Comparison of ENCODE assay signal across 11 cellular contexts in the genomic region with DNA sequence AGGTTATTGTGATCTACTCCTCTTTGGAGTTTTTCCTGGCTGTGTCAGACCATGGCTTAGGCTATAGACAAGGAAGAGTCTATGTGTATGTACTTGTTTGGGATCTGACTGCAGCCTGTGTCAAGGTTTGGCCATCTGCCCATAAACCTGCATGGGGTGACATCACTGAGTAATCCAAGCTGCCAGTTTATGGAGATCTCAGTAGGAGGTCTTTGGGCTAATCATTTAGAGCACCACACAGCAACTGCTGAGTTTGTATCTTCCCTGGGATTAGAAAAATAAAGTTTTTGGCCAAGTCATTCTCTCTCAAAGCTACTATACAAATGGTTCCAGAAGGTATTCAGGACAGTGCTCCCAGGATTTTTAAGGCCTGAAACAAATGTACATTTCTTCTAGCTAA.
A peak's percentile ranks its signal among the peaks of the same experiment; 100 is the strongest.
DNase-seq lines count a peak whose midpoint lies in the region; ATAC-seq and TF ChIP-seq lines count a peak whose summit lies in the region.
"Had no signal": no experiment of that assay in that cellular context is flagged by ENCODE, and none has a peak within 500 bp of the region (broad histone marks: within the 10 kb centered on the region; RNA-seq: fewer than 3 reads in every experiment).

No MANE protein-coding gene starts in this region.

- H3K36me3 ChIP-seq in A673 (ENCODE audit: insufficient read depth, low read length, poor library complexity, severe bottlenecking) (no peaks in the 10 kb centered on the region), PC-3 (ENCODE audit: low read depth, low read length) (no peaks in the 10 kb centered on the region)
- H3K36me3 ChIP-seq: breast epithelium, neural progenitor cell, tibial artery had no signal

- H3K27ac ChIP-seq in A673 (ENCODE audit: low read depth, low read length, poor library complexity, severe bottlenecking): peak overlapping the region; percentile 88
- H3K27ac ChIP-seq in PC-3 (ENCODE audit: low read length): no peak overlapping the region
- H3K27ac ChIP-seq: breast epithelium, neural progenitor cell, tibial artery had no signal

- peaks cover 35% of the 10 kb centered on the region for H3K4me1 ChIP-seq in A673 (ENCODE audit: insufficient read depth, low read length, poor library complexity, severe bottlenecking)
- H3K4me1 ChIP-seq in PC-3 (ENCODE audit: insufficient read depth, low read length): no peaks in the 10 kb centered on the region
- H3K4me1 ChIP-seq: breast epithelium, neural progenitor cell had no signal

- DNase-seq in A673 (ENCODE audit: low spot score) (peak; percentile 97), HT1080 (ENCODE audit: low read depth) (peak; percentile 96), PC-3 (peak; percentile 80), fibroblast of pulmonary artery (ENCODE audit: low read depth) (peak; percentile 82)
- no peak for DNase-seq in activated CD8-positive, alpha-beta memory T cell treated with anti-CD3 and anti-CD28 coated beads for 24 hours
- no peak for DNase-seq in stimulated activated CD4-positive, alpha-beta T cell treated with anti-CD3 and anti-CD28 coated beads, Interleukin-4, amount 100 ng/mL, for 4 hours
- DNase-seq: tibial artery had no signal

- POLR2A ChIA-PET in A673 (lab: Charles Lee; ENCODE audit: low non-redundant PET) (no interaction called here), PC-3 (lab: Charles Lee; ENCODE audit: unreplicated experiment) (no interaction called here)

- H4K20me1 ChIP-seq in PC-3 (ENCODE audit: low read length): no peaks in the 10 kb centered on the region

- no peak overlapping the region for H2AFZ ChIP-seq in PC-3 (ENCODE audit: low read length)
- H2AFZ ChIP-seq: neural progenitor cell had no signal

- CTCF ChIA-PET in A673 (lab: Charles Lee): interaction anchor here (1.1 kb wide), 1 partner anchor 30 kb away, joined by 3 read pairs; no protein-coding TSS in a partner anchor
- CTCF ChIA-PET in PC-3 (lab: Charles Lee): no interaction called here

- no peaks in the 10 kb centered on the region for H3F3A ChIP-seq in PC-3 (ENCODE audit: low read length, unreplicated experiment)

- no peaks in the 10 kb centered on the region for H3K79me2 ChIP-seq in PC-3 (ENCODE audit: low read length)

- no peaks in the 10 kb centered on the region for H3K9me3 ChIP-seq in A673 (ENCODE audit: low read depth, low read length, poor library complexity, severe bottlenecking)
- no peaks in the 10 kb centered on the region for H3K9me3 ChIP-seq in PC-3 (ENCODE audit: low read length)
- H3K9me3 ChIP-seq: breast epithelium, tibial artery had no signal

- BruUV-seq in A673 (replicated peaks; lab: Mats Ljungman, UMichigan) (no TSS peak), PC-3 (replicated peaks; lab: Mats Ljungman, UMichigan) (no TSS peak)

- H3K9me2 ChIP-seq in PC-3 (replicated peaks; ENCODE audit: low read length): no peaks in the 10 kb centered on the region

- H3K4me2 ChIP-seq in PC-3 (ENCODE audit: low read length): no peak overlapping the region
- H3K4me2 ChIP-seq: neural progenitor cell had no signal

- TF ChIP-seq CTCF in A673 (conservative IDR thresholded peaks at IDR 0.05; ENCODE audit: low read depth, low read length): no peak
- no peak for TF ChIP-seq CTCF in PC-3 (conservative IDR thresholded peaks at IDR 0.05; ENCODE audit: low read depth, low read length)
- no peak for TF ChIP-seq CTCF in fibroblast of pulmonary artery (IDR thresholded peaks at IDR 0.05; ENCODE audit: low read length, missing control alignments)

- H3K9ac ChIP-seq in PC-3 (ENCODE audit: low read length): no peak overlapping the region
- H3K9ac ChIP-seq: neural progenitor cell had no signal

- intact Hi-C loops in A673 (cut with micrococcal nuclease; ENCODE audit: unreplicated experiment): no loop called here
- intact Hi-C loops in PC-3 (cut with micrococcal nuclease): no loop called here

- H3K27me3 ChIP-seq in A673 (replicated peaks; ENCODE audit: insufficient read depth, low read depth, low read length, poor library complexity) (no peaks in the 10 kb centered on the region), PC-3 (ENCODE audit: low read length) (no peaks in the 10 kb centered on the region)
- H3K27me3 ChIP-seq: breast epithelium, neural progenitor cell, tibial artery had no signal

- ATAC-seq in PC-3 (peak; percentile 93), GM19351 (IDR thresholded peaks at IDR 0.05; ENCODE audit: unreplicated experiment) (no peak), HG02981 (IDR thresholded peaks at IDR 0.05; ENCODE audit: unreplicated experiment) (no peak)

- H3K4me3 ChIP-seq in A673 (ENCODE audit: low read depth, low read length, poor library complexity, severe bottlenecking) (no peak overlapping the region), PC-3 (ENCODE audit: low read length) (no peak overlapping the region), fibroblast of pulmonary artery (replicated peaks; ENCODE audit: low read depth, low read length) (no peak overlapping the region)
- H3K4me3 ChIP-seq: breast epithelium, neural progenitor cell, tibial artery had no signal

Comparison
In these comparisons a context has a peak if more than half of its experiments do, and no peak if none do; other contexts are left out.
1. DNase-seq: peak in A673 (single experiment), HT1080 (single experiment), PC-3 (single experiment) and fibroblast of pulmonary artery (single experiment); none in activated CD8-positive, alpha-beta memory T cell treated with anti-CD3 and anti-CD28 coated beads for 24 hours (single experiment) and stimulated activated CD4-positive, alpha-beta T cell treated with anti-CD3 and anti-CD28 coated beads, Interleukin-4, amount 100 ng/mL, for 4 hours (0 of 2).